Comparison of ENCODE assay signal across 12 cellular contexts in genomic region chr15:79938143-79938542, GRCh38. TPM values are rescaled to one million over a fixed set of nuclear protein-coding genes. Genes with fewer than 3 reads are reported as not detected.
"Had no signal": no experiment of that assay in that cellular context is flagged by ENCODE, and none has a peak within 500 bp of the region (broad histone marks: within the 10 kb centered on the region; RNA-seq: fewer than 3 reads in every experiment).

No MANE protein-coding gene starts in this region.

- FAIRE-seq: H1, H54 had no signal

- H3K4me1 ChIP-seq: HAP-1 had no signal

- H3K36me3 ChIP-seq: HAP-1 had no signal

- H3K9me3 ChIP-seq: HAP-1 had no signal

- ATAC-seq: GM23338, HCT116 had no signal

- DNase-seq: GM23248, GOT3, H7, H9, HCEC 1CT, HFFc6 had no signal

- H3K4me3 ChIP-seq: GM23248, GM23338, HAP-1 had no signal

- H3K9ac ChIP-seq: GM23248 had no signal

- H2AFZ ChIP-seq: GM23248, GM23338 had no signal

- H3K4me2 ChIP-seq: GM23338 had no signal

- H3K27ac ChIP-seq: GM23248 had no signal

RNA-seq across cellular contexts. Expression of gene BCL2A1, which starts 32.9 kb away (rescaled TPM):
- total RNA-seq: GM23248, GM23338, H1, H4, H7, H9 had no signal
- polyA plus RNA-seq: GM23338, H1 had no signal
